ENCODE assay signal across 1 cellular context in genomic region chr14:69615471-69616407, GRCh38.
TF ChIP-seq lines count a peak whose summit lies in the region.

No MANE protein-coding gene starts in this region.

TF ChIP-seq in GM12878, 131 proteins besides CTCF, POLR2A, EP300 and RAD21 (continues in another document):
- TF ChIP-seq RELA (IDR thresholded peaks at IDR 0.05; ENCODE audit: borderline replicate concordance, partially characterized antibody) (no peak), CREM (IDR thresholded peaks at IDR 0.05; ENCODE audit: low read depth) (peak; percentile 80), EED (IDR thresholded peaks at IDR 0.05; ENCODE audit: low read depth) (peak; percentile 96), CEBPB (IDR thresholded peaks at IDR 0.05; ENCODE audit: borderline replicate concordance in 1 of 2, low read depth in 2 of 2, low read length in 2 of 2) (no peak), PAX5 (IDR thresholded peaks at IDR 0.05; ENCODE audit: borderline replicate concordance, low read depth, low read length) (peak; percentile 71; the same call in 1 of the 2 replicates), TCF12 (IDR thresholded peaks at IDR 0.05; ENCODE audit: low read depth, low read length) (peak; percentile 79), ETV6 (conservative IDR thresholded peaks at IDR 0.05 in 1 of 2, IDR thresholded peaks at IDR 0.05 in 1 of 2; ENCODE audit: borderline replicate concordance in 1 of 2, low read depth in 1 of 2) (peak in 1 of 2 experiments; percentile 91; a peak in 2 of 4 replicates), JUNB (IDR thresholded peaks at IDR 0.05) (peak; percentile 43), NRF1 (conservative IDR thresholded peaks at IDR 0.05; ENCODE audit: low read depth, low read length) (no peak), STAT3 (IDR thresholded peaks at IDR 0.05; ENCODE audit: low read depth, low read length) (no peak), EGR1 (IDR thresholded peaks at IDR 0.05; ENCODE audit: borderline replicate concordance in 1 of 2, low read depth in 2 of 2, low read length in 2 of 2) (0 out of 3 replicates have a peak, but pooled peaks of 1 of the 2 experiments have one; percentile 35), FOXM1 (IDR thresholded peaks at IDR 0.05; ENCODE audit: low read depth, low read length) (peak; percentile 93), MYC (IDR thresholded peaks at IDR 0.05; ENCODE audit: insufficient read depth, insufficient read length, insufficient replicate concordance, low read length, severe bottlenecking) (no peak), CBX5 (IDR thresholded peaks at IDR 0.05; ENCODE audit: low read depth) (peak; percentile 90; the same call in 1 of the 2 replicates), NFIC (IDR thresholded peaks at IDR 0.05; ENCODE audit: low read depth, low read length) (peak; percentile 92), ZNF24 (IDR thresholded peaks at IDR 0.05) (peak; percentile 64; the same call in 1 of the 2 replicates), PML (IDR thresholded peaks at IDR 0.05; ENCODE audit: low read length) (peak; percentile 80), IKZF2 (IDR thresholded peaks at IDR 0.05) (peak; percentile 95 to 98), BHLHE40 (IDR thresholded peaks at IDR 0.05; ENCODE audit: borderline replicate concordance in 1 of 2, low read depth in 2 of 2, low read length in 1 of 2) (peak; percentile 46 to 64; a peak in 3 of 4 replicates), IKZF1 (conservative IDR thresholded peaks at IDR 0.05) (peak; percentile 95), CHD2 (IDR thresholded peaks at IDR 0.05; ENCODE audit: borderline replicate concordance, low read depth, low read length) (peak; percentile 72; the same call in 1 of the 2 replicates), BCL11A (IDR thresholded peaks at IDR 0.05; ENCODE audit: low read depth, low read length) (peak; percentile 73; the same call in 1 of the 2 replicates), JUND (IDR thresholded peaks at IDR 0.05; ENCODE audit: low read depth, low read length) (peak; percentile 31; the same call in 1 of the 2 replicates), NR2C1 (IDR thresholded peaks at IDR 0.05) (no peak), BACH1 (IDR thresholded peaks at IDR 0.05; ENCODE audit: borderline replicate concordance) (peak; percentile 75; the same call in 1 of the 2 replicates), SPI1 (IDR thresholded peaks at IDR 0.05; ENCODE audit: borderline replicate concordance, insufficient read depth, low read depth, low read length) (peak; percentile 87), DPF2 (IDR thresholded peaks at IDR 0.05) (peak; percentile 63), SKIL (IDR thresholded peaks at IDR 0.05; ENCODE audit: low read depth, poor library complexity, severe bottlenecking) (peak; percentile 95), MEF2B (IDR thresholded peaks at IDR 0.05; ENCODE audit: partially characterized antibody, poor library complexity, severe bottlenecking) (no peak), HDGF (IDR thresholded peaks at IDR 0.05) (peak; percentile 66), ZBTB33 (IDR thresholded peaks at IDR 0.05) (no peak), IRF4 (IDR thresholded peaks at IDR 0.05; ENCODE audit: low read depth, low read length) (peak; percentile 82; the same call in 1 of the 2 replicates), STAT1 (conservative IDR thresholded peaks at IDR 0.05) (no peak), KAT2A (conservative IDR thresholded peaks at IDR 0.05; ENCODE audit: control insufficient read depth, low read depth, low read length) (no peak), ASH2L (IDR thresholded peaks at IDR 0.05; ENCODE audit: borderline replicate concordance, low read depth) (no peak), TBL1XR1 (IDR thresholded peaks at IDR 0.05; ENCODE audit: low read depth, low read length) (peak; percentile 93), SP1 (IDR thresholded peaks at IDR 0.05; ENCODE audit: low read depth, low read length) (no peak), ATF7 (IDR thresholded peaks at IDR 0.05; ENCODE audit: low read depth) (peak; percentile 72), NR2F1 (conservative IDR thresholded peaks at IDR 0.05) (peak; percentile 46), CHD1 (IDR thresholded peaks at IDR 0.05; ENCODE audit: low read depth, low read length) (peak; percentile 57; the same call in 1 of the 2 replicates), GATAD2B (conservative IDR thresholded peaks at IDR 0.05; ENCODE audit: low read depth) (peak; percentile 96)
- TF ChIP-seq, protein P1, sequence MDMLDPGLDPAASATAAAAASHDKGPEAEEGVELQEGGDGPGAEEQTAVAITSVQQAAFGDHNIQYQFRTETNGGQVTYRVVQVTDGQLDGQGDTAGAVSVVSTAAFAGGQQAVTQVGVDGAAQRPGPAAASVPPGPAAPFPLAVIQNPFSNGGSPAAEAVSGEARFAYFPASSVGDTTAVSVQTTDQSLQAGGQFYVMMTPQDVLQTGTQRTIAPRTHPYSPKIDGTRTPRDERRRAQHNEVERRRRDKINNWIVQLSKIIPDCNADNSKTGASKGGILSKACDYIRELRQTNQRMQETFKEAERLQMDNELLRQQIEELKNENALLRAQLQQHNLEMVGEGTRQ (IDR thresholded peaks at IDR 0.05; ENCODE audit: borderline replicate concordance, low read depth, low read length), result no peak
- TF ChIP-seq, protein P2, sequence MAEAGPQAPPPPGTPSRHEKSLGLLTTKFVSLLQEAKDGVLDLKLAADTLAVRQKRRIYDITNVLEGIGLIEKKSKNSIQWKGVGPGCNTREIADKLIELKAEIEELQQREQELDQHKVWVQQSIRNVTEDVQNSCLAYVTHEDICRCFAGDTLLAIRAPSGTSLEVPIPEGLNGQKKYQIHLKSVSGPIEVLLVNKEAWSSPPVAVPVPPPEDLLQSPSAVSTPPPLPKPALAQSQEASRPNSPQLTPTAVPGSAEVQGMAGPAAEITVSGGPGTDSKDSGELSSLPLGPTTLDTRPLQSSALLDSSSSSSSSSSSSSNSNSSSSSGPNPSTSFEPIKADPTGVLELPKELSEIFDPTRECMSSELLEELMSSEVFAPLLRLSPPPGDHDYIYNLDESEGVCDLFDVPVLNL (IDR thresholded peaks at IDR 0.05; ENCODE audit: low read depth, low read length), result no peak
- TF ChIP-seq, protein P3, sequence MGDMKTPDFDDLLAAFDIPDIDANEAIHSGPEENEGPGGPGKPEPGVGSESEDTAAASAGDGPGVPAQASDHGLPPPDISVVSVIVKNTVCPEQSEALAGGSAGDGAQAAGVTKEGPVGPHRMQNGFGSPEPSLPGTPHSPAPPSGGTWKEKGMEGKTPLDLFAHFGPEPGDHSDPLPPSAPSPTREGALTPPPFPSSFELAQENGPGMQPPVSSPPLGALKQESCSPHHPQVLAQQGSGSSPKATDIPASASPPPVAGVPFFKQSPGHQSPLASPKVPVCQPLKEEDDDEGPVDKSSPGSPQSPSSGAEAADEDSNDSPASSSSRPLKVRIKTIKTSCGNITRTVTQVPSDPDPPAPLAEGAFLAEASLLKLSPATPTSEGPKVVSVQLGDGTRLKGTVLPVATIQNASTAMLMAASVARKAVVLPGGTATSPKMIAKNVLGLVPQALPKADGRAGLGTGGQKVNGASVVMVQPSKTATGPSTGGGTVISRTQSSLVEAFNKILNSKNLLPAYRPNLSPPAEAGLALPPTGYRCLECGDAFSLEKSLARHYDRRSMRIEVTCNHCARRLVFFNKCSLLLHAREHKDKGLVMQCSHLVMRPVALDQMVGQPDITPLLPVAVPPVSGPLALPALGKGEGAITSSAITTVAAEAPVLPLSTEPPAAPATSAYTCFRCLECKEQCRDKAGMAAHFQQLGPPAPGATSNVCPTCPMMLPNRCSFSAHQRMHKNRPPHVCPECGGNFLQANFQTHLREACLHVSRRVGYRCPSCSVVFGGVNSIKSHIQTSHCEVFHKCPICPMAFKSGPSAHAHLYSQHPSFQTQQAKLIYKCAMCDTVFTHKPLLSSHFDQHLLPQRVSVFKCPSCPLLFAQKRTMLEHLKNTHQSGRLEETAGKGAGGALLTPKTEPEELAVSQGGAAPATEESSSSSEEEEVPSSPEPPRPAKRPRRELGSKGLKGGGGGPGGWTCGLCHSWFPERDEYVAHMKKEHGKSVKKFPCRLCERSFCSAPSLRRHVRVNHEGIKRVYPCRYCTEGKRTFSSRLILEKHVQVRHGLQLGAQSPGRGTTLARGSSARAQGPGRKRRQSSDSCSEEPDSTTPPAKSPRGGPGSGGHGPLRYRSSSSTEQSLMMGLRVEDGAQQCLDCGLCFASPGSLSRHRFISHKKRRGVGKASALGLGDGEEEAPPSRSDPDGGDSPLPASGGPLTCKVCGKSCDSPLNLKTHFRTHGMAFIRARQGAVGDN (IDR thresholded peaks at IDR 0.05), result peak; percentile 73; the same call in 1 of the 2 replicates
- TF ChIP-seq, protein P4, sequence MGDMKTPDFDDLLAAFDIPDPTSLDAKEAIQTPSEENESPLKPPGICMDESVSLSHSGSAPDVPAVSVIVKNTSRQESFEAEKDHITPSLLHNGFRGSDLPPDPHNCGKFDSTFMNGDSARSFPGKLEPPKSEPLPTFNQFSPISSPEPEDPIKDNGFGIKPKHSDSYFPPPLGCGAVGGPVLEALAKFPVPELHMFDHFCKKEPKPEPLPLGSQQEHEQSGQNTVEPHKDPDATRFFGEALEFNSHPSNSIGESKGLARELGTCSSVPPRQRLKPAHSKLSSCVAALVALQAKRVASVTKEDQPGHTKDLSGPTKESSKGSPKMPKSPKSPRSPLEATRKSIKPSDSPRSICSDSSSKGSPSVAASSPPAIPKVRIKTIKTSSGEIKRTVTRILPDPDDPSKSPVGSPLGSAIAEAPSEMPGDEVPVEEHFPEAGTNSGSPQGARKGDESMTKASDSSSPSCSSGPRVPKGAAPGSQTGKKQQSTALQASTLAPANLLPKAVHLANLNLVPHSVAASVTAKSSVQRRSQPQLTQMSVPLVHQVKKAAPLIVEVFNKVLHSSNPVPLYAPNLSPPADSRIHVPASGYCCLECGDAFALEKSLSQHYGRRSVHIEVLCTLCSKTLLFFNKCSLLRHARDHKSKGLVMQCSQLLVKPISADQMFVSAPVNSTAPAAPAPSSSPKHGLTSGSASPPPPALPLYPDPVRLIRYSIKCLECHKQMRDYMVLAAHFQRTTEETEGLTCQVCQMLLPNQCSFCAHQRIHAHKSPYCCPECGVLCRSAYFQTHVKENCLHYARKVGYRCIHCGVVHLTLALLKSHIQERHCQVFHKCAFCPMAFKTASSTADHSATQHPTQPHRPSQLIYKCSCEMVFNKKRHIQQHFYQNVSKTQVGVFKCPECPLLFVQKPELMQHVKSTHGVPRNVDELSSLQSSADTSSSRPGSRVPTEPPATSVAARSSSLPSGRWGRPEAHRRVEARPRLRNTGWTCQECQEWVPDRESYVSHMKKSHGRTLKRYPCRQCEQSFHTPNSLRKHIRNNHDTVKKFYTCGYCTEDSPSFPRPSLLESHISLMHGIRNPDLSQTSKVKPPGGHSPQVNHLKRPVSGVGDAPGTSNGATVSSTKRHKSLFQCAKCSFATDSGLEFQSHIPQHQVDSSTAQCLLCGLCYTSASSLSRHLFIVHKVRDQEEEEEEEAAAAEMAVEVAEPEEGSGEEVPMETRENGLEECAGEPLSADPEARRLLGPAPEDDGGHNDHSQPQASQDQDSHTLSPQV (IDR thresholded peaks at IDR 0.05), result peak; percentile 11; the same call in 1 of the 2 replicates
- TF ChIP-seq, protein P5, sequence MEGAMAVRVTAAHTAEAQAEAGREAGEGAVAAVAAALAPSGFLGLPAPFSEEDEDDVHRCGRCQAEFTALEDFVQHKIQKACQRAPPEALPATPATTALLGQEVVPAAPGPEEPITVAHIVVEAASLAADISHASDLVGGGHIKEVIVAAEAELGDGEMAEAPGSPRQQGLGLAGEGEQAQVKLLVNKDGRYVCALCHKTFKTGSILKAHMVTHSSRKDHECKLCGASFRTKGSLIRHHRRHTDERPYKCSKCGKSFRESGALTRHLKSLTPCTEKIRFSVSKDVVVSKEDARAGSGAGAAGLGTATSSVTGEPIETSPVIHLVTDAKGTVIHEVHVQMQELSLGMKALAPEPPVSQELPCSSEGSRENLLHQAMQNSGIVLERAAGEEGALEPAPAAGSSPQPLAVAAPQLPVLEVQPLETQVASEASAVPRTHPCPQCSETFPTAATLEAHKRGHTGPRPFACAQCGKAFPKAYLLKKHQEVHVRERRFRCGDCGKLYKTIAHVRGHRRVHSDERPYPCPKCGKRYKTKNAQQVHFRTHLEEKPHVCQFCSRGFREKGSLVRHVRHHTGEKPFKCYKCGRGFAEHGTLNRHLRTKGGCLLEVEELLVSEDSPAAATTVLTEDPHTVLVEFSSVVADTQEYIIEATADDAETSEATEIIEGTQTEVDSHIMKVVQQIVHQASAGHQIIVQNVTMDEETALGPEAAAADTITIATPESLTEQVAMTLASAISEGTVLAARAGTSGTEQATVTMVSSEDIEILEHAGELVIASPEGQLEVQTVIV (IDR thresholded peaks at IDR 0.05; ENCODE audit: borderline replicate concordance, partially characterized antibody), result no peak
- TF ChIP-seq, protein P6, sequence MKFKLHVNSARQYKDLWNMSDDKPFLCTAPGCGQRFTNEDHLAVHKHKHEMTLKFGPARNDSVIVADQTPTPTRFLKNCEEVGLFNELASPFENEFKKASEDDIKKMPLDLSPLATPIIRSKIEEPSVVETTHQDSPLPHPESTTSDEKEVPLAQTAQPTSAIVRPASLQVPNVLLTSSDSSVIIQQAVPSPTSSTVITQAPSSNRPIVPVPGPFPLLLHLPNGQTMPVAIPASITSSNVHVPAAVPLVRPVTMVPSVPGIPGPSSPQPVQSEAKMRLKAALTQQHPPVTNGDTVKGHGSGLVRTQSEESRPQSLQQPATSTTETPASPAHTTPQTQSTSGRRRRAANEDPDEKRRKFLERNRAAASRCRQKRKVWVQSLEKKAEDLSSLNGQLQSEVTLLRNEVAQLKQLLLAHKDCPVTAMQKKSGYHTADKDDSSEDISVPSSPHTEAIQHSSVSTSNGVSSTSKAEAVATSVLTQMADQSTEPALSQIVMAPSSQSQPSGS (IDR thresholded peaks at IDR 0.05; ENCODE audit: low read length), result peak; percentile 99
